In genomic region chr4:42609051-42609450, GRCh38 we compare ENCODE assay signal across 19 cellular contexts.
"Had no signal": no experiment of that assay in that cellular context is flagged by ENCODE, and none has a peak within 500 bp of the region (broad histone marks: within the 10 kb centered on the region; RNA-seq: fewer than 3 reads in every experiment).

No MANE protein-coding gene starts in this region.

- H3K4me2 ChIP-seq: SK-N-SH had no signal

- FAIRE-seq: kidney had no signal

- H3K9ac ChIP-seq: parathyroid adenoma, SK-N-SH had no signal

- H3K27me3 ChIP-seq: gastroesophageal sphincter, heart left ventricle, left lung, neutrophil, sigmoid colon, upper lobe of right lung had no signal

- H3K27ac ChIP-seq: gastroesophageal sphincter, left lung, neutrophil, parathyroid adenoma, sigmoid colon, upper lobe of right lung had no signal

- H3K79me2 ChIP-seq: parathyroid adenoma had no signal

- H3K4me1 Mint-ChIP-seq: activated B cell treated with CpG ODN at 0.5 μM for 24 hours had no signal

- H3K36me3 ChIP-seq: sigmoid colon had no signal

- H3K4me3 Mint-ChIP-seq: activated B cell treated with CpG ODN at 0.5 μM for 24 hours; dendritic cell treated with granulocyte-macrophage colony-stimulating factor and Interleukin-4, amounts not matched to agents 40 ng/mL and 50 ng/mL, for 4 days; T-cell had no signal

- H3K9me3 ChIP-seq: gastroesophageal sphincter, heart left ventricle, left lung, neutrophil, sigmoid colon, SK-N-SH, upper lobe of right lung had no signal

- ATAC-seq: esophagus mucosa, gastroesophageal sphincter, heart left ventricle, left lung, T-cell, upper lobe of right lung had no signal

- H3K27ac Mint-ChIP-seq: activated B cell treated with CpG ODN at 0.5 μM for 24 hours; dendritic cell treated with granulocyte-macrophage colony-stimulating factor and Interleukin-4, amounts not matched to agents 40 ng/mL and 50 ng/mL, for 4 days; T-cell had no signal

- H3K4me1 ChIP-seq: left lung, sigmoid colon, upper lobe of right lung had no signal

- DNase-seq: activated B cell treated with CpG ODN at 0.5 μM for 24 hours; activated CD4-positive, alpha-beta T cell treated with anti-CD3 and anti-CD28 coated beads, Interleukin-2, amount 50 U/mL, for 1 hour; activated effector memory CD4-positive, alpha-beta T cell treated with anti-CD3 and anti-CD28 coated beads, Interleukin-2, amount 50 U/mL, for 16 hours; activated naive CD4-positive, alpha-beta T cell treated with anti-CD3 and anti-CD28 coated beads, Interleukin-2, amount 50 U/mL, for 16 hours; effector CD8-positive, alpha-beta T cell; heart left ventricle; kidney; left lung; mammary epithelial cell; naive B cell; sigmoid colon; SK-N-SH; T-cell; upper lobe of right lung had no signal

- H3K4me3 ChIP-seq: gastroesophageal sphincter, heart left ventricle, left lung, sigmoid colon, upper lobe of right lung had no signal

- H3K27me3 Mint-ChIP-seq: activated B cell treated with CpG ODN at 0.5 μM for 24 hours; dendritic cell treated with granulocyte-macrophage colony-stimulating factor and Interleukin-4, amounts not matched to agents 40 ng/mL and 50 ng/mL, for 4 days; naive B cell; T-cell had no signal

- H2AFZ ChIP-seq: parathyroid adenoma had no signal

- H3K9me3 Mint-ChIP-seq: activated B cell treated with CpG ODN at 0.5 μM for 24 hours; dendritic cell treated with granulocyte-macrophage colony-stimulating factor and Interleukin-4, amounts not matched to agents 40 ng/mL and 50 ng/mL, for 4 days; naive B cell; T-cell had no signal
